8 cellular contexts compared by ENCODE assay signal in the genomic region with DNA sequence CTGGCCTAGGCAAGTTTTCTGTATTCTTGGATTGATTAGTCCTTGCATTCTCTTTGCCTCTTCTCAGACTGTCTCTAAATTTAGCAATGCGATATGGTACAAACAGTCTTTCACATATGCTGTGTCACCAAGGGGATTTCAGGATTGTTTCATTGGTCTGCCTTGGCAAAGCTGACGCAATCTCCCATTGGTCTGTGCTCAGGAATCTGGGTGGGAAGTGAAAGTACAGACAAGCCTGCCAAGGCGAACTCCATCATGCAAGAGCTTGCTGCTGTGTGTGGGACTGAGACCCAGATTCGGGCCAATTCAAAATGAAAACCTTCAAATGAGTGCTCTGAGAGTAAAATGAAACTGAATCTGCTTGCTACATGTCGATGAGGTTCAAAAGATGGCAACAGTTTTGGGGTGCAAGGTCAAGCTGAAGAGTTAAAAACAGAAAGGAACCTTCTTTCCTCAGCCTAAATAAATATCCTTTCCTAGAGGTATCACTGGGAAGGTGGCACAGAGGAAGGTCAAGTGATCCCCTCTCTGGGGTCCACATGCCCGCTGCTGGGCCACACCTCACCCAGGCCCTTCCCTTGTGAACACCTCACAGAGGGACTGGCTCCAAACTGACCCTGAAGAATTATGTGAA.
DNase-seq lines count a peak whose midpoint lies in the region; ATAC-seq and TF ChIP-seq lines count a peak whose summit lies in the region.

No MANE protein-coding gene starts in this region.

- ATAC-seq in GM19351 (IDR thresholded peaks at IDR 0.05; ENCODE audit: unreplicated experiment) (peak; percentile 83), HG03342 (IDR thresholded peaks at IDR 0.05; ENCODE audit: unreplicated experiment) (peak; percentile 83)

- intact Hi-C loops in prostate gland (cut with DNase I): loop anchor here (10.0 kb wide), 1 partner anchor 107 kb away; no protein-coding TSS in a partner anchor

- WGBS in prostate gland: 26% methylated on average over 6 of the region's 6 CpGs

- H3K4me3 ChIP-seq in prostate gland: no peak overlapping the region

- H3K27me3 ChIP-seq in prostate gland (replicated peaks; ENCODE audit: insufficient read depth): no peaks in the 10 kb centered on the region

- no peaks in the 10 kb centered on the region for H3K36me3 ChIP-seq in prostate gland

- TF ChIP-seq POLR2A in prostate gland (IDR thresholded peaks at IDR 0.05): no peak

- H3K9me3 ChIP-seq in prostate gland: no peaks in the 10 kb centered on the region

- H3K27ac ChIP-seq in VCaP: peak overlapping the region; percentile 58
- peak overlapping the region; percentile 36 to 52 for H3K27ac ChIP-seq in prostate gland

- no peak for TF ChIP-seq CTCF in VCaP (conservative IDR thresholded peaks at IDR 0.05)
- TF ChIP-seq CTCF in prostate gland (IDR thresholded peaks at IDR 0.05): no peak

- H3K4me1 ChIP-seq in prostate gland (replicated peaks): peaks cover 7% of the 10 kb centered on the region

- peak in 12 of 14 donors; percentile 2 to 93 (median 44) for DNase-seq in C1 segment of cervical spinal cord (lab: John Stamatoyannopoulos, UW)
- DNase-seq in fibroblast of peridontal ligament (ENCODE audit: extremely low read depth): peak; percentile 100
- DNase-seq in prostate gland (ENCODE audit: low spot score): peak; percentile 79
- DNase-seq in NCI-H2081 treated with DMSO at 0.1 percent for 48 hours (lab: John Stamatoyannopoulos, UW): no peak
- no peak for DNase-seq in GF-D8 (lab: John Stamatoyannopoulos, UW)

Comparison
In these comparisons a context has a peak if more than half of its experiments do, and no peak if none do; other contexts are left out.
1. DNase-seq: peak in C1 segment of cervical spinal cord (12 of 14), fibroblast of peridontal ligament (single experiment) and prostate gland (single experiment); none in NCI-H2081 treated with DMSO at 0.1 percent for 48 hours (single experiment) and GF-D8 (single experiment).